9 cellular contexts compared by ENCODE assay signal in genomic region chr19:8392017-8392591, GRCh38. TPM values are rescaled to one million over a fixed set of nuclear protein-coding genes. Genes with fewer than 3 reads are reported as not detected.
DNase-seq lines count a peak whose midpoint lies in the region; ATAC-seq and TF ChIP-seq lines count a peak whose summit lies in the region.
"Had no signal": no experiment of that assay in that cellular context is flagged by ENCODE, and none has a peak within 500 bp of the region (broad histone marks: within the 10 kb centered on the region; RNA-seq: fewer than 3 reads in every experiment).

No MANE protein-coding gene starts in this region.

- H3K9me3 Mint-ChIP-seq in activated CD4-positive, alpha-beta T cell treated with anti-CD3 and anti-CD28 coated beads, Interleukin-2, amount 10 ng/mL, durations not matched to agents 7 days and 5 days = peaks cover under 1% of the 10 kb centered on the region
- H3K9me3 Mint-ChIP-seq in T-helper 2 cell treated with Interferon-gamma antibody and Interleukin-4, amounts not matched to agents 5 μg/mL and 100 μg/mL, for 36 hours = no peaks in the 10 kb centered on the region
- H3K9me3 Mint-ChIP-seq in Calu3 (ENCODE audit: low read depth, unreplicated experiment) = no peaks in the 10 kb centered on the region

- peak overlapping the region; percentile 74 for H3K27ac Mint-ChIP-seq in activated CD4-positive, alpha-beta T cell treated with anti-CD3 and anti-CD28 coated beads, Interleukin-2, amount 10 ng/mL, durations not matched to agents 7 days and 5 days
- H3K27ac Mint-ChIP-seq in T-helper 2 cell treated with Interferon-gamma antibody and Interleukin-4, amounts not matched to agents 5 μg/mL and 100 μg/mL, for 36 hours = no peak overlapping the region
- H3K27ac Mint-ChIP-seq in Calu3 (ENCODE audit: unreplicated experiment) = no peak overlapping the region

- peaks cover 9% of the 10 kb centered on the region for H3K36me3 Mint-ChIP-seq in activated CD4-positive, alpha-beta T cell treated with anti-CD3 and anti-CD28 coated beads, Interleukin-2, amount 10 ng/mL, durations not matched to agents 7 days and 5 days (ENCODE audit: low read depth)
- H3K36me3 Mint-ChIP-seq in T-helper 2 cell treated with Interferon-gamma antibody and Interleukin-4, amounts not matched to agents 5 μg/mL and 100 μg/mL, for 36 hours (ENCODE audit: low read depth) = peaks cover 9% of the 10 kb centered on the region
- H3K36me3 Mint-ChIP-seq in Calu3 (ENCODE audit: insufficient read depth, unreplicated experiment) = peaks cover 31% of the 10 kb centered on the region

- peak overlapping the region; percentile 34 for H3K27ac ChIP-seq in colonic mucosa
- peak overlapping the region; percentile 100 for H3K27ac ChIP-seq in thyroid gland
- H3K27ac ChIP-seq: SJSA1 had no signal

- peak overlapping the region; percentile 58 to 69 for H3K9ac ChIP-seq in colonic mucosa (ENCODE audit: low read depth in 2 of 2, low read length in 2 of 2)
- H3K9ac ChIP-seq in mucosa of stomach (ENCODE audit: low read length) = peak overlapping the region; percentile 53

- H3K27me3 Mint-ChIP-seq in activated CD4-positive, alpha-beta T cell treated with anti-CD3 and anti-CD28 coated beads, Interleukin-2, amount 10 ng/mL, durations not matched to agents 7 days and 5 days = no peaks in the 10 kb centered on the region
- H3K27me3 Mint-ChIP-seq in T-helper 2 cell treated with Interferon-gamma antibody and Interleukin-4, amounts not matched to agents 5 μg/mL and 100 μg/mL, for 36 hours (ENCODE audit: low read depth) = no peaks in the 10 kb centered on the region
- no peaks in the 10 kb centered on the region for H3K27me3 Mint-ChIP-seq in Calu3 (ENCODE audit: unreplicated experiment)

- no peak overlapping the region for H3K4me3 Mint-ChIP-seq in activated CD4-positive, alpha-beta T cell treated with anti-CD3 and anti-CD28 coated beads, Interleukin-2, amount 10 ng/mL, durations not matched to agents 7 days and 5 days
- H3K4me3 Mint-ChIP-seq in T-helper 2 cell treated with Interferon-gamma antibody and Interleukin-4, amounts not matched to agents 5 μg/mL and 100 μg/mL, for 36 hours = no peak overlapping the region
- H3K4me3 Mint-ChIP-seq in Calu3 (ENCODE audit: low read depth, unreplicated experiment) = no peak overlapping the region

- POLR2A ChIA-PET in activated CD4-positive, alpha-beta T cell treated with anti-CD3 and anti-CD28 coated beads, Interleukin-2, amount 10 ng/mL, durations not matched to agents 7 days and 5 days (lab: Charles Lee) = no interaction called here

- H3K4me3 ChIP-seq in colonic mucosa (no peak overlapping the region), mucosa of stomach (ENCODE audit: low read length) (no peak overlapping the region), thyroid gland (replicated peaks in 1 of 3) (peak overlapping the region in 1 of 3 donors; percentile 100)
- H3K4me3 ChIP-seq: SJSA1 had no signal

- peaks cover 47% of the 10 kb centered on the region for H3K4me1 Mint-ChIP-seq in activated CD4-positive, alpha-beta T cell treated with anti-CD3 and anti-CD28 coated beads, Interleukin-2, amount 10 ng/mL, durations not matched to agents 7 days and 5 days
- peaks cover 22% of the 10 kb centered on the region for H3K4me1 Mint-ChIP-seq in T-helper 2 cell treated with Interferon-gamma antibody and Interleukin-4, amounts not matched to agents 5 μg/mL and 100 μg/mL, for 36 hours (ENCODE audit: low read depth)
- H3K4me1 Mint-ChIP-seq in Calu3 (ENCODE audit: low read depth, unreplicated experiment) = peaks cover 4% of the 10 kb centered on the region

- TF ChIP-seq POLR2A in thyroid gland (IDR thresholded peaks at IDR 0.05) = peak in 1 of 2 donors; percentile 44

- intact Hi-C loops in colonic mucosa (cut with DNase I) = no loop called here
- intact Hi-C loops in thyroid gland (cut with DNase I) = no loop called here
- intact Hi-C loops in Calu3 (cut with micrococcal nuclease; ENCODE audit: unreplicated experiment) = no loop called here

- H3K9me3 ChIP-seq in colonic mucosa (no peaks in the 10 kb centered on the region), mucosa of stomach (ENCODE audit: control insufficient read depth, low read length) (no peaks in the 10 kb centered on the region), thyroid gland (no peaks in the 10 kb centered on the region)

- DNase-seq in activated CD4-positive, alpha-beta T cell treated with anti-CD3 and anti-CD28 coated beads, Interleukin-2, amount 10 ng/mL, durations not matched to agents 7 days and 5 days = no peak
- no peak for DNase-seq in activated CD4-positive, alpha-beta T cell treated with anti-CD3 and anti-CD28 coated beads, Interleukin-2, amount 50 U/mL, for 48 hours
- DNase-seq in colonic mucosa (no peak), thyroid gland (peak; percentile 82 to 89), Calu3 (no peak)
- DNase-seq in T-helper 2 cell treated with Interferon-gamma antibody and Interleukin-4, amounts not matched to agents 5 μg/mL and 100 μg/mL, for 36 hours (ENCODE audit: low spot score) = no peak

- TF ChIP-seq CTCF in colonic mucosa (IDR thresholded peaks at IDR 0.05) = no peak
- peak in 2 of 6 experiments; percentile 5 to 16 for TF ChIP-seq CTCF in thyroid gland (IDR thresholded peaks at IDR 0.05)
- TF ChIP-seq CTCF in Calu3 (IDR thresholded peaks at IDR 0.05; ENCODE audit: unreplicated experiment) = no peak

- H3K36me3 ChIP-seq in colonic mucosa (no peaks in the 10 kb centered on the region), mucosa of stomach (ENCODE audit: control insufficient read depth, insufficient read depth, low read length) (no peaks in the 10 kb centered on the region), thyroid gland (no peaks in the 10 kb centered on the region)

- no peaks in the 10 kb centered on the region for H3K27me3 ChIP-seq in colonic mucosa
- H3K27me3 ChIP-seq in mucosa of stomach (ENCODE audit: control insufficient read depth, insufficient read depth, low read length) = no peaks in the 10 kb centered on the region
- no peaks in the 10 kb centered on the region for H3K27me3 ChIP-seq in thyroid gland
- H3K27me3 ChIP-seq: SJSA1 had no signal

- CTCF ChIA-PET in activated CD4-positive, alpha-beta T cell treated with anti-CD3 and anti-CD28 coated beads, Interleukin-2, amount 10 ng/mL, durations not matched to agents 7 days and 5 days (lab: Charles Lee) = interaction anchor here (0.6 to 2.9 kb wide), 4 partner anchors 21 to 189 kb away, joined by 4 to 12 read pairs (median 6); partner anchors contain the start of gene MARCHF2
- CTCF ChIA-PET in Calu3 (lab: Charles Lee) = interaction anchor here (0.6 to 0.7 kb wide), 2 partner anchors 12 to 35 kb away, joined by 3 to 5 read pairs; no protein-coding TSS in a partner anchor

- BruUV-seq in Calu3 (replicated peaks; lab: Mats Ljungman, UMichigan) = no TSS peak

- peaks cover 14% of the 10 kb centered on the region for H3K4me1 ChIP-seq in colonic mucosa
- H3K4me1 ChIP-seq in mucosa of stomach (ENCODE audit: control insufficient read depth, insufficient read depth, low read length) = peaks cover 52% of the 10 kb centered on the region
- H3K4me1 ChIP-seq in thyroid gland = peaks cover 68 to 69% of the 10 kb centered on the region in 2 donors

- 20 to 24% methylated on average over 11 of the region's 11 CpGs for WGBS in thyroid gland, 2 donors

- no peak for ATAC-seq in esophagus mucosa

RNA-seq across cellular contexts. Expression of gene RAB11B, which starts 1.9 kb away (rescaled TPM):
- total RNA-seq in activated CD4-positive, alpha-beta T cell treated with anti-CD3 and anti-CD28 coated beads, Interleukin-2, amount 10 ng/mL, durations not matched to agents 7 days and 5 days = 100 to 1,000 TPM; 104 to 107 TPM
- 100 to 1,000 TPM; 117 to 127 TPM for total RNA-seq in colonic mucosa
- 100 to 1,000 TPM in 2 of 4 donors, 10 to 100 TPM in 2; 91.2 to 137 (median 113) TPM for total RNA-seq in thyroid gland
- 52.4 TPM for total RNA-seq in esophagus mucosa
- total RNA-seq in Calu3 (2022) = 57.5 and 75.1 TPM in 2 replicates

RNA-seq across cellular contexts. Expression of gene MARCHF2, which starts 21.0 kb away (rescaled TPM):
- total RNA-seq in activated CD4-positive, alpha-beta T cell treated with anti-CD3 and anti-CD28 coated beads, Interleukin-2, amount 10 ng/mL, durations not matched to agents 7 days and 5 days = 10 to 100 TPM; 26.4 to 29.0 TPM
- total RNA-seq in colonic mucosa = 10 to 100 TPM; 18.8 to 33.1 TPM
- 100 to 1,000 TPM; 168 to 245 (median 215) TPM for total RNA-seq in thyroid gland
- 21.4 TPM for total RNA-seq in esophagus mucosa
- total RNA-seq in Calu3 (2022) = 10.1 and 12.8 TPM in 2 replicates

RNA-seq across cellular contexts. Expression of gene ANGPTL4, which starts 28.1 kb away (rescaled TPM):
- not detected for total RNA-seq in activated CD4-positive, alpha-beta T cell treated with anti-CD3 and anti-CD28 coated beads, Interleukin-2, amount 10 ng/mL, durations not matched to agents 7 days and 5 days
- total RNA-seq in colonic mucosa (1 to 10 TPM; 7.7 to 8.1 TPM), thyroid gland (10 to 100 TPM; 19.9 to 99.8 (median 46.6) TPM), esophagus mucosa (55.4 TPM), Calu3 (2022) (0.97 and 1.6 TPM in 2 replicates)

RNA-seq across cellular contexts. Expression of gene KANK3, which starts 49.0 kb away (rescaled TPM):
- total RNA-seq in activated CD4-positive, alpha-beta T cell treated with anti-CD3 and anti-CD28 coated beads, Interleukin-2, amount 10 ng/mL, durations not matched to agents 7 days and 5 days = 1 to 10 TPM; 1.3 to 2.7 TPM
- total RNA-seq in colonic mucosa (1 to 10 TPM; 1.7 to 2.7 TPM), thyroid gland (10 to 100 TPM; 21.1 to 49.7 (median 30.5) TPM), esophagus mucosa (1.6 TPM), Calu3 (2022) (0.17 TPM in 1 of 2 replicates, not detected in the other)
- total RNA-seq: SJSA1 had no signal

RNA-seq across cellular contexts. Expression of gene HNRNPM, which starts 52.7 kb away (rescaled TPM):
- total RNA-seq in activated CD4-positive, alpha-beta T cell treated with anti-CD3 and anti-CD28 coated beads, Interleukin-2, amount 10 ng/mL, durations not matched to agents 7 days and 5 days = 100 to 1,000 TPM; 248 to 265 TPM
- total RNA-seq in colonic mucosa (100 to 1,000 TPM; 122 to 339 TPM), thyroid gland (100 to 1,000 TPM in 2 of 4 donors, 10 to 100 TPM in 2; 79.3 to 138 (median 97.2) TPM), esophagus mucosa (107 TPM), Calu3 (2022) (186 and 204 TPM in 2 replicates)

Comparison
In these comparisons a context has a peak if more than half of its experiments do, and no peak if none do; other contexts are left out.
1. DNase-seq: peak in thyroid gland (2 of 2); none in activated CD4-positive, alpha-beta T cell treated with anti-CD3 and anti-CD28 coated beads, Interleukin-2, amount 10 ng/mL, durations not matched to agents 7 days and 5 days (single experiment), activated CD4-positive, alpha-beta T cell treated with anti-CD3 and anti-CD28 coated beads, Interleukin-2, amount 50 U/mL, for 48 hours (0 of 2), colonic mucosa (single experiment), T-helper 2 cell treated with Interferon-gamma antibody and Interleukin-4, amounts not matched to agents 5 μg/mL and 100 μg/mL, for 36 hours (single experiment) and Calu3 (single experiment).